8 cellular contexts compared by ENCODE assay signal in the genomic region with DNA sequence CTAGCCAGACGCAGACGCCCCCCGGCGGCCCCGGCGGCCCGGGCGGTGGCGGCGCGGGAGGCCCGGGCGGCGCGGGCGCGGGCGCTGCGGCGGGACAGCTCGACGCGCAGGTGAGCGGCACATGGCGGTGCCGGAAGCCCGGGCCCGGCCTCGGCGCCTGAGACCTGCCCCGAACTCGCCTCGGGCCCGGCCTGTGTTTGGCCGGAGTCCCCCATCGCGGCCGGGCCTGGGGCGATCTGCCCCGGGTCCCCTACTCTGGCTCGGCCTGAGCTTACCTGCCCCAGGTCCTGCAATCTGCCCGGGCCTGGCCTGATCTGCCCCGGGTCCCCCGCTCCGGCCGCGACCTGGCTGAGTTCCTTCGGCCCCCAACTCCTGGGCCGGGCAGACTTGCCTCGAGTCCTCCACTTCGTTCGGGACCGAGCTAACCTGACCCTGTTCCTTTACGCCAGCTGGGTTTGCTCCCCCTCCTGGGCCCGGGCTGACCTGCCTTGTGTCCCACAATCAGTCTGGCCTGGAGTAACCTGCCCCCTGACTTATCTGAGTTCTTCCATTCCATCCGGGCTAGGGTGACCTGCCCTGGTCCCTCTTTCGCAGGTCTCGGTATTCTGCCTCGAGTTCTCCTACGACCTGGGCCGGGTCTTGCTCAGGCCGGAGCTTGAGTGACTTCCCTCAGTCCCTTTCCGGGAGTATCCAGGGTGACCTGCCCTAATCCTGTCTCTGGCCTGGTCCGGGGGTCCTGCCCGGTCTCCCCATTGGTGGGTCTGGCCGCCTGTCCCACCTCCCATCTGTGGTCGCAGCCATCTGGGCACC. TPM values are rescaled to one million over a fixed set of nuclear protein-coding genes. Genes with fewer than 3 reads are reported as not detected.
DNase-seq lines count a peak whose midpoint lies in the region; ATAC-seq and TF ChIP-seq lines count a peak whose summit lies in the region.

No MANE protein-coding gene starts in this region.

- TF ChIP-seq CTCF in endodermal cell (conservative IDR thresholded peaks at IDR 0.05) = peak; percentile 60

- no peaks in the 10 kb centered on the region for H3K9me3 Mint-ChIP-seq in T-helper 1 cell treated with Interleukin-12 subunit alpha and Interleukin-12 subunit beta and Interleukin-4 antibody, amounts not matched to agents 30 μg/mL and 1 μg/mL, for 36 hours
- H3K9me3 Mint-ChIP-seq in endodermal cell = peaks cover 3% of the 10 kb centered on the region

- H3K4me2 ChIP-seq in BLaER1 = peak overlapping the region; percentile 97

- peak overlapping the region; percentile 96 for H3K9ac ChIP-seq in BLaER1
- H3K9ac ChIP-seq in endodermal cell (ENCODE audit: extremely low read depth, low read length, poor library complexity, severe bottlenecking) = peak overlapping the region; percentile 77

- no peaks in the 10 kb centered on the region for H3K27me3 ChIP-seq in BLaER1
- H3K27me3 ChIP-seq in endodermal cell (ENCODE audit: control insufficient read depth, insufficient read depth, low read length, poor library complexity, severe bottlenecking) = peaks cover 10% of the 10 kb centered on the region
- no peaks in the 10 kb centered on the region for H3K27me3 ChIP-seq in muscle layer of duodenum (ENCODE audit: low read depth, low read length)

- peak overlapping the region; percentile 97 for H3K4me3 Mint-ChIP-seq in T-helper 1 cell treated with Interleukin-12 subunit alpha and Interleukin-12 subunit beta and Interleukin-4 antibody, amounts not matched to agents 30 μg/mL and 1 μg/mL, for 36 hours
- peak overlapping the region; percentile 89 for H3K4me3 Mint-ChIP-seq in endodermal cell

- H3K4me3 ChIP-seq in BLaER1 = peak overlapping the region; percentile 100
- peak overlapping the region; percentile 85 for H3K4me3 ChIP-seq in endodermal cell (ENCODE audit: low read length)
- H3K4me3 ChIP-seq in muscle layer of duodenum (ENCODE audit: low read depth in 1 of 2, low read length in 2 of 2) = peak overlapping the region; percentile 79 to 88

- H3K36me3 ChIP-seq in BLaER1 (peaks cover 40% of the 10 kb centered on the region), endodermal cell (ENCODE audit: control insufficient read depth, insufficient read depth, low read length) (peaks cover 29% of the 10 kb centered on the region), muscle layer of duodenum (ENCODE audit: control insufficient read depth in 1 of 2, insufficient read depth in 2 of 2, low read length in 2 of 2) (peaks cover 0 to 5% of the 10 kb centered on the region in 2 donors)

- H3K9me3 ChIP-seq in BLaER1 (peaks cover 4% of the 10 kb centered on the region), endodermal cell (ENCODE audit: control insufficient read depth, low read length) (no peaks in the 10 kb centered on the region), muscle layer of duodenum (ENCODE audit: control insufficient read depth in 1 of 2, low read length in 2 of 2) (peaks cover 0 to 2% of the 10 kb centered on the region in 2 donors)

- H3K27me3 Mint-ChIP-seq in T-helper 1 cell treated with Interleukin-12 subunit alpha and Interleukin-12 subunit beta and Interleukin-4 antibody, amounts not matched to agents 30 μg/mL and 1 μg/mL, for 36 hours (ENCODE audit: low read depth) = peaks cover 10% of the 10 kb centered on the region
- peaks cover 13% of the 10 kb centered on the region for H3K27me3 Mint-ChIP-seq in endodermal cell (ENCODE audit: insufficient read depth)

- 0 to 1% methylated on average over 38 to 67 of the region's 67 CpGs for WGBS in endodermal cell (ENCODE audit: insufficient coverage in 1 of 2, insufficient read length in 1 of 2), 2 experiments

- peaks cover 29% of the 10 kb centered on the region for H3K36me3 Mint-ChIP-seq in T-helper 1 cell treated with Interleukin-12 subunit alpha and Interleukin-12 subunit beta and Interleukin-4 antibody, amounts not matched to agents 30 μg/mL and 1 μg/mL, for 36 hours (ENCODE audit: low read depth)
- H3K36me3 Mint-ChIP-seq in endodermal cell (ENCODE audit: low read depth) = peaks cover 31% of the 10 kb centered on the region

- DNase-seq in endodermal cell (peak; percentile 86), SHP77 treated with DMSO at 0.1 percent for 48 hours (lab: John Stamatoyannopoulos, UW) (no peak)
- DNase-seq in stimulated activated naive CD4-positive, alpha-beta T cell (lab: John Stamatoyannopoulos, UW) = no peak

- ATAC-seq in GM19025 (IDR thresholded peaks at IDR 0.05; ENCODE audit: low read depth, unreplicated experiment) = peak; percentile 11
- peak; percentile 33 for ATAC-seq in HG03135 (IDR thresholded peaks at IDR 0.05; ENCODE audit: unreplicated experiment)

- H3K4me1 Mint-ChIP-seq in T-helper 1 cell treated with Interleukin-12 subunit alpha and Interleukin-12 subunit beta and Interleukin-4 antibody, amounts not matched to agents 30 μg/mL and 1 μg/mL, for 36 hours (ENCODE audit: low read depth) = peaks cover 34% of the 10 kb centered on the region
- H3K4me1 Mint-ChIP-seq in endodermal cell = peaks cover 22% of the 10 kb centered on the region

- H3K4me1 ChIP-seq in BLaER1 (peaks cover 41% of the 10 kb centered on the region), endodermal cell (ENCODE audit: control insufficient read depth, insufficient read depth, low read length) (no peaks in the 10 kb centered on the region), muscle layer of duodenum (ENCODE audit: control insufficient read depth in 1 of 2, insufficient read depth in 2 of 2, low read length in 2 of 2) (peaks cover 17 to 39% of the 10 kb centered on the region in 2 donors)

- H3K27ac ChIP-seq in BLaER1 (peak overlapping the region; percentile 94), endodermal cell (ENCODE audit: low read depth, low read length) (no peak overlapping the region), muscle layer of duodenum (ENCODE audit: low read length) (peak overlapping the region; percentile 81)

- peak overlapping the region; percentile 94 for H3K27ac Mint-ChIP-seq in T-helper 1 cell treated with Interleukin-12 subunit alpha and Interleukin-12 subunit beta and Interleukin-4 antibody, amounts not matched to agents 30 μg/mL and 1 μg/mL, for 36 hours
- H3K27ac Mint-ChIP-seq in endodermal cell = peak overlapping the region; percentile 91

- peaks cover 57% of the 10 kb centered on the region for H4K20me1 ChIP-seq in BLaER1

RNA-seq across cellular contexts. Expression of a gene that starts 0.8 kb away (rescaled TPM):
- total RNA-seq in endodermal cell = 10 to 100 TPM; 82.1 to 87.3 TPM
- polyA plus RNA-seq in endodermal cell (2013, experiment 1 of 2) = 38.3 TPM
- polyA plus RNA-seq in endodermal cell (2013, experiment 2 of 2) = 37.6 TPM

RNA-seq across cellular contexts. Expression of a gene that starts 41.4 kb away (rescaled TPM):
- total RNA-seq in endodermal cell = not detected
- 0.96 TPM for polyA plus RNA-seq in endodermal cell (2013, experiment 1 of 2)
- polyA plus RNA-seq in endodermal cell (2013, experiment 2 of 2) = 1.8 TPM
